ENCODE assay signal across 1 cellular context in the genomic region with DNA sequence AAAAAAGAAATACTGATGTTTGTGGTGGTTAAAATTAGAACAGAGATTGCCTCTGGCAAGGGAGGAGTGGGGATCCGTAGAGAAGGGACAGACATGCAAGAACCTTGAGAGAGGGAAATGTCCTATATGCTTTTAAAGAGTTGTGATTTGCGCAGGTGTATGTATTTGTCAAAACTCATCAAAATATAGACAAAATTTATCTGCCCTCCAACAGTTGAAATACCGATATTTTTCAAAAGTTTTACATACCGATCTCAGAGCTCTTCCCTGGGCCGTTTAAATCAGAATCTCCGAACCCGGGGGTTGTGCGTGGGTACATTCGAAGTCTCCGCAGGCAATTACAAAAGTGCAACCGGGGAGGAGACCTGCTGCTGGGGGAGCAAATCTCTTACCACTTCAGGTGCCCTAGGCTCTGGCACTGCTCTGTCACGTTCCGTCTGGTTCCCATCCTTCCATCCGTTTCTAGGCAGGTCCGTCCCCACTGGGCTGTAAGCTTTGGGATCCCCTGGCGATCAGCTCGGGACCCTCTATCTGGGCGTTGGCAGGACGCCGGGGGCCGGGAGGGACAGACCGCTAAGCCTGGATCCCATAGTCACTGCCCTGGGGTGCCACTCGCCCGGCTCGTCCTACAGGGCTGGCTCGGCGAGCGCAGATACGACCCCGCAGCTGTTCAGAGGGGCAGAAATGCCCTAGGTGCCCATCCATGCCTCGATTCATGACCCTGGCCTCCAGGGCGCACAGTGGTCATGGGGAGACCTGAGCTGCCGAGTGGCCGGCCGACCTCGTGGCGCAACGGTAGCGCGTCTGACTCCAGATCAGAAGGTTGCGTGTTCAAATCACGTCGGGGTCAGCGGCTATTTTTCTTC.
TF ChIP-seq lines count a peak whose summit lies in the region.

No MANE protein-coding gene starts in this region.

TF ChIP-seq in IMR-90, 13 proteins besides CTCF, POLR2A, EP300 and RAD21 (continued from another document):
- TF ChIP-seq FOS (IDR thresholded peaks at IDR 0.05; ENCODE audit: low read depth, low read length) = peak; percentile 16; the same call in 1 of the 2 replicates
